15 cellular contexts compared by ENCODE assay signal in the genomic region with DNA sequence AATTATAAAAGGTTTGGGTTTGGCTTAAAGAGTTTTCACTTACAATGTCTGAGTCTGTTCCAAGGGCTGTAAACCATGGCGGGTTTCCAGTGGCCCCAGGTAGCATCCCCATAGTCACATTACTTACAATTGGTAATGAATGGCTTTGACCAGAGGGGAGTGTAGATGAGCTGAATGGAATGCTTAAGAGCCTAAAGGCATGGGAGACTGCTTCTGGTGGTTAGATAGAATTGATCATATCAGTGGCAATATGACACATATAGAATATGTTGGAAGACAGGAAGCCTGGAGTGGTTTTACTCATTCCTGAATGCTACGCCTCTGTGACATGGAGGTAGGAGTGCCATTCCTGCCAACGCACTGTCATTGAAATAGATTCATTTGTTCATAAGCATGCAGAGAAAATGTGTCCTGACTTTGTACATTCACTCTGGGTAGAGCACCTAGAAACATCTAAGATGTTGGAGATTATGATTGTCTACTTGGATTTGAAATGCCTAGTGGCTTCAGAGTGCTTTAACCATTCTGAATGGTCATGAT.
DNase-seq lines count a peak whose midpoint lies in the region; ATAC-seq and TF ChIP-seq lines count a peak whose summit lies in the region.
"Had no signal": no experiment of that assay in that cellular context is flagged by ENCODE, and none has a peak within 500 bp of the region (broad histone marks: within the 10 kb centered on the region; RNA-seq: fewer than 3 reads in every experiment).

No MANE protein-coding gene starts in this region.

- no peaks in the 10 kb centered on the region for H3K27me3 Mint-ChIP-seq in nephron (ENCODE audit: low read depth)
- H3K27me3 Mint-ChIP-seq in progenitor cell of endocrine pancreas = no peaks in the 10 kb centered on the region

- intact Hi-C loops in head of caudate nucleus (cut with DNase I) = loop anchor here (10.0 kb wide), 1 partner anchor 278 kb away; no protein-coding TSS in a partner anchor

- ATAC-seq in HG03565 (IDR thresholded peaks at IDR 0.05; ENCODE audit: unreplicated experiment) (no peak), HG02610 (IDR thresholded peaks at IDR 0.05; ENCODE audit: unreplicated experiment) (no peak)

- DNase-seq in ELR (ENCODE audit: low read depth) (peak; percentile 96), M059J (ENCODE audit: low read depth) (peak; percentile 80), head of caudate nucleus (peak in 25 of 42 donors; percentile 14 to 73 (median 36)), NCI-H774 (lab: John Stamatoyannopoulos, UW) (no peak), progenitor cell of endocrine pancreas (ENCODE audit: low spot score, unreplicated experiment) (no peak)
- DNase-seq: DMS153, NCI-H187 treated with DMSO at 0.1 percent for 48 hours, NCI-H446, NCI-H69, SJCRH30, SW 1271 had no signal

- no peak overlapping the region for H3K4me3 Mint-ChIP-seq in nephron
- H3K4me3 Mint-ChIP-seq in progenitor cell of endocrine pancreas (ENCODE audit: low read depth) = no peak overlapping the region
- H3K4me3 Mint-ChIP-seq: CD14-positive monocyte had no signal

- peak overlapping the region in 2 of 3 experiments; percentile 65 to 70 for H3K27ac Mint-ChIP-seq in nephron
- H3K27ac Mint-ChIP-seq in progenitor cell of endocrine pancreas = no peak overlapping the region

- H3K36me3 Mint-ChIP-seq in nephron (ENCODE audit: low read depth) (no peaks in the 10 kb centered on the region), progenitor cell of endocrine pancreas (ENCODE audit: insufficient read depth) (no peaks in the 10 kb centered on the region)
- H3K36me3 Mint-ChIP-seq: CD14-positive monocyte had no signal

- peaks cover 7% of the 10 kb centered on the region for H3K9me3 Mint-ChIP-seq in nephron
- no peaks in the 10 kb centered on the region for H3K9me3 Mint-ChIP-seq in progenitor cell of endocrine pancreas (ENCODE audit: low read depth)

- TF ChIP-seq CTCF in nephron (IDR thresholded peaks at IDR 0.05; ENCODE audit: unreplicated experiment in 3 of 3) (no peak), progenitor cell of endocrine pancreas (IDR thresholded peaks at IDR 0.05; ENCODE audit: unreplicated experiment) (no peak)

- peaks cover 17% of the 10 kb centered on the region for H3K4me1 Mint-ChIP-seq in nephron
- H3K4me1 Mint-ChIP-seq in progenitor cell of endocrine pancreas (ENCODE audit: low read depth) = peaks cover 2% of the 10 kb centered on the region

Comparison
In these comparisons a context has a peak if more than half of its experiments do, and no peak if none do; other contexts are left out.
1. DNase-seq: peak in ELR (single experiment), M059J (single experiment) and head of caudate nucleus (25 of 42); none in NCI-H774 (single experiment) and progenitor cell of endocrine pancreas (single experiment).